In the genomic region with DNA sequence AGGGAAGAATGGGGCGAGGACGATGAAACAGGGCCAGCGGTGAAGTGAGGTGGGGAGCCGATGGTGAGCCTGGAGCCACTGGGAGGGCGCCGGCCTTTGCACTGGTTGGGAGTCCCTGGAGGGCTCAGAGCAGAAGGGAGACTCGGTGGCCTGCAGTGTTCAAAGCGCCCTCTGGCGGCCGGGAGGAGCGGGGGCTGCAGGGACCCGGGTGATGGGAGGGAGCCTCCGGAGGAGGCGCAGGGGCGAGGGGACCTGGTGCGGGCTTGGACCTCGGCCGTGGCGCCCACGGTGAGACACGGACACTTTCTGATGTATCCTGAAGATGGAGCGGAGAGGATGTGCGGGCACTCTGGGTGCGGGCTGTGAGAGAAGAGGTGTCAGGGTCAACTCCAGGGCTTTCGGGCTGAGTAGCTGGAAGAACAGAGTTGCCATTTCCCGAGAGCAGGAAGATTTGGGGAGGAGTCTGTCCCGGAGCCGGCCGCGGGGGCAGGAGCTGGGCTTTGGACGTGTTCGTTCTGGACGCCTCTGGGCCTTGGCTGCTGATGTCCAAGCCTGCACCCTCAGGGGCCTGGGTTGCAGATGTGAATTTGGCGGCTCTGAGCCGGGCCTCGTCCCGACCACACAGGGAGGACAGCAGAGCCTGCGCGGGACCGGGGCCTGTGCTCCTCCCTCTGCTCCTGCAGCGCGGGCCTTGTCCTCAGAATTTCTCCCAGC, we compare ENCODE assay signal across 1 cellular context.
TF ChIP-seq lines count a peak whose summit lies in the region.

No MANE protein-coding gene starts in this region.

TF ChIP-seq in HepG2, 621 proteins besides CTCF, POLR2A, EP300 and RAD21 (continued from another document):
- TF ChIP-seq GATAD2A (CRISPR knock-in tag; IDR thresholded peaks at IDR 0.05), result peak; percentile 32; the same call in 1 of the 2 replicates
- TF ChIP-seq, protein P1, sequence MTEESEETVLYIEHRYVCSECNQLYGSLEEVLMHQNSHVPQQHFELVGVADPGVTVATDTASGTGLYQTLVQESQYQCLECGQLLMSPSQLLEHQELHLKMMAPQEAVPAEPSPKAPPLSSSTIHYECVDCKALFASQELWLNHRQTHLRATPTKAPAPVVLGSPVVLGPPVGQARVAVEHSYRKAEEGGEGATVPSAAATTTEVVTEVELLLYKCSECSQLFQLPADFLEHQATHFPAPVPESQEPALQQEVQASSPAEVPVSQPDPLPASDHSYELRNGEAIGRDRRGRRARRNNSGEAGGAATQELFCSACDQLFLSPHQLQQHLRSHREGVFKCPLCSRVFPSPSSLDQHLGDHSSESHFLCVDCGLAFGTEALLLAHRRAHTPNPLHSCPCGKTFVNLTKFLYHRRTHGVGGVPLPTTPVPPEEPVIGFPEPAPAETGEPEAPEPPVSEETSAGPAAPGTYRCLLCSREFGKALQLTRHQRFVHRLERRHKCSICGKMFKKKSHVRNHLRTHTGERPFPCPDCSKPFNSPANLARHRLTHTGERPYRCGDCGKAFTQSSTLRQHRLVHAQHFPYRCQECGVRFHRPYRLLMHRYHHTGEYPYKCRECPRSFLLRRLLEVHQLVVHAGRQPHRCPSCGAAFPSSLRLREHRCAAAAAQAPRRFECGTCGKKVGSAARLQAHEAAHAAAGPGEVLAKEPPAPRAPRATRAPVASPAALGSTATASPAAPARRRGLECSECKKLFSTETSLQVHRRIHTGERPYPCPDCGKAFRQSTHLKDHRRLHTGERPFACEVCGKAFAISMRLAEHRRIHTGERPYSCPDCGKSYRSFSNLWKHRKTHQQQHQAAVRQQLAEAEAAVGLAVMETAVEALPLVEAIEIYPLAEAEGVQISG (CRISPR knock-in tag; IDR thresholded peaks at IDR 0.05), result peak; percentile 98
- no peak for TF ChIP-seq ZNF879 (CRISPR knock-in tag; IDR thresholded peaks at IDR 0.05)
